9 cellular contexts compared by ENCODE assay signal in the genomic region with DNA sequence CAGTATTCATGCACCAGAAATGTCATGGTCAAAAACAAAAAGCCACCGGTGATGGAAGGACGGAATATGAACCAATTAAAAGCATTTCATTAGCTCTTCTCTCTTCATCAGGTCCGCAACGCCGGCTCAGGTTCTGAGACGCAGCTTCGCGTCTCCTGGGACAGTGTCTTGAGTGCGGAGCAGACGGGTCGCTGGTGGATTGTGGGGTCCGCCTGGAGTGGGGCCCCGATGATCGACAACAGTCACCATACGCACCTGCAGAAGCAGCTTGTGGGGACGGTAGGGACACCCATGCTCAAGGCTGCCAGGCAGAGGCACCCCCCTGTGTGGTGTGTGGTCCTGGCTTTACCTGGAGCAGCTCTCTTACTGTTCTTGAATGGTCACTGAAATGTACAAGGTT. TPM values are rescaled to one million over a fixed set of nuclear protein-coding genes. Genes with fewer than 3 reads are reported as not detected.
"Had no signal": no experiment of that assay in that cellular context is flagged by ENCODE, and none has a peak within 500 bp of the region (broad histone marks: within the 10 kb centered on the region; RNA-seq: fewer than 3 reads in every experiment).

No MANE protein-coding gene starts in this region.

- H3K4me3 ChIP-seq: GM23248, HAP-1 had no signal

- H3K27me3 Mint-ChIP-seq: IgD-negative memory B cell had no signal

- H3K27ac Mint-ChIP-seq: HFFc6, IgD-negative memory B cell had no signal

- DNase-seq: GM23248, GOT3, H7, HFFc6, KG1 had no signal

- ATAC-seq: HCT116 had no signal

- H3K9me3 ChIP-seq: HAP-1 had no signal

- H3K4me3 Mint-ChIP-seq: HFFc6, IgD-negative memory B cell had no signal

- H3K27ac ChIP-seq: GM23248 had no signal

- FAIRE-seq: HTR-8/SVneo had no signal

- H3K4me1 ChIP-seq: HAP-1 had no signal

- H3K9me3 Mint-ChIP-seq: HFFc6, IgD-negative memory B cell had no signal

RNA-seq across cellular contexts. Expression of a gene that starts 47.6 kb away (rescaled TPM):
- total RNA-seq: GM23248, HFFc6 had no signal
- polyA plus RNA-seq: GM23248, IgD-negative memory B cell had no signal
